In genomic region chr4:84497835-84498202, GRCh38 we compare ENCODE assay signal across 9 cellular contexts. TPM values are rescaled to one million over a fixed set of nuclear protein-coding genes. Genes with fewer than 3 reads are reported as not detected.
DNase-seq lines count a peak whose midpoint lies in the region; ATAC-seq and TF ChIP-seq lines count a peak whose summit lies in the region.
"Had no signal": no experiment of that assay in that cellular context is flagged by ENCODE, and none has a peak within 500 bp of the region (broad histone marks: within the 10 kb centered on the region; RNA-seq: fewer than 3 reads in every experiment).

No MANE protein-coding gene starts in this region.

- H3K4me3 ChIP-seq in SJCRH30 = peak overlapping the region; percentile 78
- H3K4me3 ChIP-seq in fibroblast of the aortic adventitia (ENCODE audit: low read depth, low read length) = peak overlapping the region; percentile 59
- H3K4me3 ChIP-seq: K562 had no signal

- peak overlapping the region; percentile 93 for H3K4me3 Mint-ChIP-seq in progenitor cell of endocrine pancreas (ENCODE audit: low read depth)

- H3K36me3 ChIP-seq in SJCRH30 = peaks cover 18% of the 10 kb centered on the region

- peaks cover 27% of the 10 kb centered on the region for H3K36me3 Mint-ChIP-seq in progenitor cell of endocrine pancreas (ENCODE audit: insufficient read depth)

- H3K27ac Mint-ChIP-seq in progenitor cell of endocrine pancreas = no peak overlapping the region

- ATAC-seq in GM18867 (IDR thresholded peaks at IDR 0.05; ENCODE audit: unreplicated experiment) = no peak
- ATAC-seq: K562 had no signal

- H3K4me1 Mint-ChIP-seq in progenitor cell of endocrine pancreas (ENCODE audit: low read depth) = peaks cover 29% of the 10 kb centered on the region

- H3K27ac ChIP-seq in C4-2B (peak overlapping the region; percentile 18; the same call in 1 of the 2 replicates), SJCRH30 (peak overlapping the region; percentile 42; the same call in 1 of the 2 replicates)

- H3K9me3 ChIP-seq in SJCRH30 (replicated peaks) = no peaks in the 10 kb centered on the region

- no peaks in the 10 kb centered on the region for H3K27me3 ChIP-seq in SJCRH30

- no peaks in the 10 kb centered on the region for H3K9me3 Mint-ChIP-seq in progenitor cell of endocrine pancreas (ENCODE audit: low read depth)

- no peaks in the 10 kb centered on the region for H3K4me1 ChIP-seq in SJCRH30

- DNase-seq in SJCRH30 (no peak), fibroblast of the aortic adventitia (ENCODE audit: low read depth) (no peak), progenitor cell of endocrine pancreas (ENCODE audit: low spot score, unreplicated experiment) (no peak), ecto neural progenitor cell (ENCODE audit: low spot score) (no peak), NCI-H2227 (lab: John Stamatoyannopoulos, UW; ENCODE audit: unreplicated experiment) (no peak), foreskin melanocyte (no peak)

- H3K27me3 Mint-ChIP-seq in progenitor cell of endocrine pancreas = peaks cover 83% of the 10 kb centered on the region

- TF ChIP-seq CTCF in C4-2B (conservative IDR thresholded peaks at IDR 0.05) (no peak), fibroblast of the aortic adventitia (IDR thresholded peaks at IDR 0.05; ENCODE audit: insufficient read depth, low read length) (no peak), progenitor cell of endocrine pancreas (IDR thresholded peaks at IDR 0.05; ENCODE audit: unreplicated experiment) (no peak)

RNA-seq across cellular contexts. Expression of gene NKX6-1, which starts 1.3 kb away (rescaled TPM):
- 4.2 and 4.7 TPM in 2 replicates for total RNA-seq in SJCRH30 (2014; rRNA removed; shearing (Covaris generic))
- total RNA-seq in fibroblast of the aortic adventitia (ENCODE audit: low replicate concordance) (0.18 TPM in 1 of 2 replicates, not detected in the other), progenitor cell of endocrine pancreas (89.6 and 107 TPM in 2 replicates)
- total RNA-seq: K562 had no signal

Comparison
In these comparisons a context has a peak if more than half of its experiments do, and no peak if none do; other contexts are left out.
1. RNA of gene NKX6-1, which starts 1.3 kb away (total RNA-seq): 89.6 to 107 TPM in progenitor cell of endocrine pancreas; 4.2 to 4.7 TPM in SJCRH30 and 0.18 TPM in fibroblast of the aortic adventitia; every median in the first group is over 10 times any median in the second.